In the genomic region with DNA sequence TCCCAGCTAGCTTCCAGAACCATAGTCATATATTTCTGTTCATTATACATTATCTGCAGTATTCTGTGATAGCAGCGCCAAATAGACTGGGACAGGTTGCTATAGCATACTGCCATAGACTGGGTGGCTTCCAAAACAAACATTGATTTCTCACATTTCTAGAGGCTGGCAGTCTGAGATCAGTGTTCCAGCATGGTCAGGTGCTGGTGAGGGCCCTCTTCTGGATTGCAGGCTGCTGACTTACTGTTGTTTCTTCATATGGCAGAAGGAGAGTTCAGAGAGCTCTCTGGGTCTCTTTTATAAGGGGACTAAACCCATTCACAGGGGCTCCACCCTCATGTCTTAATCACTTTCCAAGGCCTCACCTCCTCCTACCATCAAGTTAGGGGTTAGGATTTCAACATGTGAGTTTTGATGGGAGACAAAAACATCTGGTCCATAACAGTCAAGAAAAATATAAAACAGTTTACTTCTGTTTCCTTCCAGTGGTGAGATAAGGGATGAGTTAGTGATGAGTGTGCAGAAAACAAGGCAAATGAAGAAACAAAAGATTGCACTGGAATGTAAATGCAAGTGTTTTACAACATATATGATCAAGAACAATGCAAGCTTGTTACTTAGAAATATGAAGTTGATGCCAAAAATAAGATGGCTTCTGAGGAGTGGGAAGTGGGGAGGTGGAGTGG, we compare ENCODE assay signal across 22 cellular contexts.
A peak's percentile ranks its signal among the peaks of the same experiment; 100 is the strongest.
DNase-seq lines count a peak whose midpoint lies in the region; ATAC-seq, FAIRE-seq and TF ChIP-seq lines count a peak whose summit lies in the region.
"Had no signal": no experiment of that assay in that cellular context is flagged by ENCODE, and none has a peak within 500 bp of the region (broad histone marks: within the 10 kb centered on the region; RNA-seq: fewer than 3 reads in every experiment).

No MANE protein-coding gene starts in this region.

- H3K4me1 ChIP-seq in A549 = no peaks in the 10 kb centered on the region
- peaks cover 0 to 2% of the 10 kb centered on the region in 2 experiments; a peak in 2 of 5 replicates for H3K4me1 ChIP-seq in K562 (replicated peaks in 1 of 2; ENCODE audit: control insufficient read depth in 2 of 2, insufficient read depth in 2 of 2, low read length in 2 of 2)
- H3K4me1 ChIP-seq: ascending aorta, esophagus squamous epithelium had no signal

- no peak overlapping the region for H3K4me2 ChIP-seq in A549
- peak overlapping the region; percentile 44; the same call in 1 of the 2 replicates for H3K4me2 ChIP-seq in K562 (ENCODE audit: insufficient read depth, low read length)

- BruUV-seq in K562 (replicated peaks; lab: Mats Ljungman, UMichigan) = no TSS peak

- CTCF ChIA-PET in A549 (lab: Yijun Ruan, JAX) (interaction anchor here (0.7 kb wide), 1 partner anchor 1229 kb away, joined by 5 read pairs; no protein-coding TSS in a partner anchor), K562 (lab: Yijun Ruan, JAX; ENCODE audit: low intra/inter-chr PET ratio) (no interaction called here)

- no peaks in the 10 kb centered on the region; a peak in 1 of 5 replicates for H3K27me3 ChIP-seq in K562 (ENCODE audit: control insufficient read depth in 2 of 2, insufficient read depth in 2 of 2, low read length in 2 of 2)
- H3K27me3 ChIP-seq: ascending aorta, esophagus squamous epithelium had no signal

- H3K27ac ChIP-seq in A549 (no peak overlapping the region), K562 (ENCODE audit: extremely low read depth, low read depth, low read length) (peak overlapping the region; percentile 53)
- H3K27ac ChIP-seq: ascending aorta, esophagus squamous epithelium had no signal

- no peak for ATAC-seq in A549
- peak; percentile 63 for ATAC-seq in K562
- no peak for ATAC-seq in left ventricle myocardium superior
- ATAC-seq in GM19023 (IDR thresholded peaks at IDR 0.05; ENCODE audit: unreplicated experiment) = no peak
- ATAC-seq: sciatic nerve; stimulated activated naive CD8-positive, alpha-beta T cell treated with anti-CD3 and anti-CD28 coated beads, Interleukin-15, Interleukin-2, amounts not matched to agents 100 U/mL and 50 U/mL, for 24 hours had no signal

- DNase-seq in A549 (ENCODE audit: low read depth in 1 of 2, low spot score in 1 of 2) = no peak
- peak; percentile 23 for DNase-seq in HT-29 (ENCODE audit: low spot score)
- peak; percentile 15 for DNase-seq in NCI-H345 treated with DMSO at 0.1 percent for 48 hours (lab: John Stamatoyannopoulos, UW; ENCODE audit: unreplicated experiment)
- peak in 1 of 4 experiments; percentile 4 for DNase-seq in K562 (ENCODE audit: extremely low read depth in 1 of 4, low spot score in 3 of 4)
- no peak for DNase-seq in left ventricle myocardium superior
- no peak for DNase-seq in G401 (ENCODE audit: low spot score)
- DNase-seq in D721Med (ENCODE audit: insufficient read length, low spot score) = no peak
- DNase-seq: activated CD4-positive, alpha-beta T cell treated with anti-CD3 and anti-CD28 coated beads, Interleukin-2, amount 50 U/mL, for 1 hour; activated naive CD4-positive, alpha-beta T cell treated with anti-CD3 and anti-CD28 coated beads for 36 hours; activated T-cell treated with anti-CD3 and anti-CD28 coated beads for 4 hours; effector CD8-positive, alpha-beta T cell; esophagus squamous epithelium; immature natural killer cell; naive B cell; NCI-H1417; NK-92 treated with Interleukin-12 subunit alpha and Interleukin-12 subunit beta, amount 100 ng/mL, for 24 hours; stimulated activated naive CD8-positive, alpha-beta T cell treated with anti-CD3 and anti-CD28 coated beads, Interleukin-15, Interleukin-2, amounts not matched to agents 100 U/mL and 50 U/mL, for 24 hours; trophoblast cell had no signal

- TF ChIP-seq CTCF in A549 (IDR thresholded peaks at IDR 0.05) (no peak), K562 (IDR thresholded peaks at IDR 0.05 in 2 of 3, conservative IDR thresholded peaks at IDR 0.05 in 1 of 3; ENCODE audit: insufficient read depth in 2 of 3, low read depth in 1 of 3, low read length in 3 of 3) (no peak), D721Med (IDR thresholded peaks at IDR 0.05; ENCODE audit: insufficient read depth, missing control alignments) (no peak)

- no peak for TF ChIP-seq RAD21 in A549 (conservative IDR thresholded peaks at IDR 0.05 in 1 of 2, IDR thresholded peaks at IDR 0.05 in 1 of 2)
- TF ChIP-seq RAD21 in K562 (CRISPR knock-in tag; conservative IDR thresholded peaks at IDR 0.05 in 1 of 2, IDR thresholded peaks at IDR 0.05 in 1 of 2) = no peak

- H3K9me1 ChIP-seq in K562 (ENCODE audit: control insufficient read depth, insufficient read depth, low read length) = no peaks in the 10 kb centered on the region

- H3K9ac ChIP-seq in K562 (ENCODE audit: insufficient read depth in 1 of 2, low read depth in 2 of 2, low read length in 2 of 2) = no peak overlapping the region

- in situ Hi-C loops in K562 (cut with MboI) (no loop called here), G401 (cut with HindIII; ENCODE audit: low sequenced_read_pairs) (no loop called here)

- 0% methylated on average over 1 of the region's 1 CpG for WGBS in A549 (ENCODE audit: missing lambda C conversion rate)
- 0% methylated on average over 1 of the region's 1 CpG for WGBS in K562 (ENCODE audit: insufficient coverage, low coverage, missing lambda C conversion rate)

- peak overlapping the region; percentile 63 for H2AFZ ChIP-seq in K562 (ENCODE audit: low read depth, low read length)

- POLR2A ChIA-PET in A549 (lab: Yijun Ruan, JAX) = no interaction called here
- POLR2A ChIA-PET in K562 (lab: Yijun Ruan, JAX) = interaction anchor here (1.0 kb wide), 1 partner anchor 9 kb away, joined by 3 read pairs; no protein-coding TSS in a partner anchor

- H3K4me3 ChIP-seq in A549 = no peak overlapping the region
- no peak overlapping the region for H3K4me3 ChIP-seq in K562
- H3K4me3 ChIP-seq: ascending aorta, esophagus squamous epithelium had no signal

- H3K9me3 ChIP-seq in A549 (no peaks in the 10 kb centered on the region; the same call in 2 of the 3 replicates), K562 (replicated peaks; ENCODE audit: control insufficient read depth, insufficient read depth, low read depth, low read length) (no peaks in the 10 kb centered on the region)
- H3K9me3 ChIP-seq: ascending aorta, esophagus squamous epithelium had no signal

- no peak for FAIRE-seq in A549 (lab: Jason Lieb, UNC)
- peak; percentile 70 for FAIRE-seq in K562 (lab: Jason Lieb, UNC)
- no peak for FAIRE-seq in D721Med (lab: Jason Lieb, UNC)
- FAIRE-seq: GM12892 had no signal

- H4K20me1 ChIP-seq in K562 (replicated peaks; ENCODE audit: control insufficient read depth, insufficient read depth, low read length) = no peaks in the 10 kb centered on the region

- no peaks in the 10 kb centered on the region for H3K79me2 ChIP-seq in K562 (ENCODE audit: control insufficient read depth, insufficient read depth, low read length)

- H3K36me3 ChIP-seq in K562 (ENCODE audit: control insufficient read depth, insufficient read depth, low read length) = no peaks in the 10 kb centered on the region
- H3K36me3 ChIP-seq: ascending aorta, esophagus squamous epithelium had no signal

- TF ChIP-seq POLR2A in A549 (IDR thresholded peaks at IDR 0.05; ENCODE audit: low read length) (no peak), K562 (conservative IDR thresholded peaks at IDR 0.05) (no peak)

- intact Hi-C loops in K562 (cut with micrococcal nuclease) = no loop called here
- intact Hi-C loops in left ventricle myocardium superior (cut with micrococcal nuclease) = no loop called here

- TF ChIP-seq EP300 in A549 (IDR thresholded peaks at IDR 0.05) (no peak), K562 (IDR thresholded peaks at IDR 0.05; ENCODE audit: low read length) (peak; percentile 43; the same call in 1 of the 2 replicates)

TF ChIP-seq in A549, 52 proteins besides CTCF, POLR2A, EP300 and RAD21:
- no peak for TF ChIP-seq CBX2 (IDR thresholded peaks at IDR 0.05; ENCODE audit: borderline replicate concordance, low read depth)
- TF ChIP-seq MAFK (IDR thresholded peaks at IDR 0.05; ENCODE audit: partially characterized antibody) = peak; percentile 40

TF ChIP-seq in K562, 482 proteins besides CTCF, POLR2A, EP300 and RAD21 (continues in another document):
- TF ChIP-seq NFE2 (IDR thresholded peaks at IDR 0.05; ENCODE audit: low read depth) = peak; percentile 76
- TF ChIP-seq CBFA2T2 (conservative IDR thresholded peaks at IDR 0.05) = peak; percentile 39; the same call in 1 of the 2 replicates
- no peak for TF ChIP-seq ZNF586 (CRISPR knock-in tag; conservative IDR thresholded peaks at IDR 0.05)
- TF ChIP-seq ARID1B (IDR thresholded peaks at IDR 0.05) = peak; percentile 71
- TF ChIP-seq SMARCA4 (IDR thresholded peaks at IDR 0.05) = peak; percentile 64
- no peak for TF ChIP-seq ZNF589 (CRISPR knock-in tag; IDR thresholded peaks at IDR 0.05; ENCODE audit: low read depth)
- no peak for TF ChIP-seq JUND (IDR thresholded peaks at IDR 0.05; ENCODE audit: borderline replicate concordance, low read depth, low read length)
- peak; percentile 66; the same call in 1 of the 3 replicates for TF ChIP-seq JUND (tag; IDR thresholded peaks at IDR 0.05; ENCODE audit: borderline replicate concordance, low read depth, low read length)
- TF ChIP-seq TARDBP (IDR thresholded peaks at IDR 0.05) = no peak
- peak; percentile 13; the same call in 1 of the 2 replicates for TF ChIP-seq MTA2 (IDR thresholded peaks at IDR 0.05; ENCODE audit: low read depth)
- TF ChIP-seq, protein P1, sequence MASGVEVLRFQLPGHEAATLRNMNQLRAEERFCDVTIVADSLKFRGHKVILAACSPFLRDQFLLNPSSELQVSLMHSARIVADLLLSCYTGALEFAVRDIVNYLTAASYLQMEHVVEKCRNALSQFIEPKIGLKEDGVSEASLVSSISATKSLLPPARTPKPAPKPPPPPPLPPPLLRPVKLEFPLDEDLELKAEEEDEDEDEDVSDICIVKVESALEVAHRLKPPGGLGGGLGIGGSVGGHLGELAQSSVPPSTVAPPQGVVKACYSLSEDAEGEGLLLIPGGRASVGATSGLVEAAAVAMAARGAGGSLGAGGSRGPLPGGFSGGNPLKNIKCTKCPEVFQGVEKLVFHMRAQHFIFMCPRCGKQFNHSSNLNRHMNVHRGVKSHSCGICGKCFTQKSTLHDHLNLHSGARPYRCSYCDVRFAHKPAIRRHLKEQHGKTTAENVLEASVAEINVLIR (CRISPR knock-in tag; IDR thresholded peaks at IDR 0.05) = no peak
- no peak for TF ChIP-seq HCFC1 (IDR thresholded peaks at IDR 0.05; ENCODE audit: low read depth, low read length)
- TF ChIP-seq ZNF780A (CRISPR knock-in tag; IDR thresholded peaks at IDR 0.05) = no peak
- no peak for TF ChIP-seq SAP30 (IDR thresholded peaks at IDR 0.05; ENCODE audit: borderline replicate concordance, insufficient read depth, low read depth, low read length, poor library complexity, severe bottlenecking)
- TF ChIP-seq NCOA1 (IDR thresholded peaks at IDR 0.05; ENCODE audit: low read depth) = no peak
- no peak for TF ChIP-seq ZNF143 (CRISPR knock-in tag; IDR thresholded peaks at IDR 0.05)
- TF ChIP-seq, protein P2, sequence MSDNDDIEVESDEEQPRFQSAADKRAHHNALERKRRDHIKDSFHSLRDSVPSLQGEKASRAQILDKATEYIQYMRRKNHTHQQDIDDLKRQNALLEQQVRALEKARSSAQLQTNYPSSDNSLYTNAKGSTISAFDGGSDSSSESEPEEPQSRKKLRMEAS (CRISPR knock-in tag; IDR thresholded peaks at IDR 0.05) = no peak
- TF ChIP-seq FOSL1 (tag; conservative IDR thresholded peaks at IDR 0.05) = peak; percentile 76

Comparison
In these comparisons a context has a peak if more than half of its experiments do, and no peak if none do; other contexts are left out.
1. DNase-seq: peak in HT-29 (single experiment) and NCI-H345 treated with DMSO at 0.1 percent for 48 hours (single experiment); none in A549 (0 of 2), left ventricle myocardium superior (single experiment), G401 (single experiment) and D721Med (single experiment).